1 cellular context compared by ENCODE assay signal in the genomic region with DNA sequence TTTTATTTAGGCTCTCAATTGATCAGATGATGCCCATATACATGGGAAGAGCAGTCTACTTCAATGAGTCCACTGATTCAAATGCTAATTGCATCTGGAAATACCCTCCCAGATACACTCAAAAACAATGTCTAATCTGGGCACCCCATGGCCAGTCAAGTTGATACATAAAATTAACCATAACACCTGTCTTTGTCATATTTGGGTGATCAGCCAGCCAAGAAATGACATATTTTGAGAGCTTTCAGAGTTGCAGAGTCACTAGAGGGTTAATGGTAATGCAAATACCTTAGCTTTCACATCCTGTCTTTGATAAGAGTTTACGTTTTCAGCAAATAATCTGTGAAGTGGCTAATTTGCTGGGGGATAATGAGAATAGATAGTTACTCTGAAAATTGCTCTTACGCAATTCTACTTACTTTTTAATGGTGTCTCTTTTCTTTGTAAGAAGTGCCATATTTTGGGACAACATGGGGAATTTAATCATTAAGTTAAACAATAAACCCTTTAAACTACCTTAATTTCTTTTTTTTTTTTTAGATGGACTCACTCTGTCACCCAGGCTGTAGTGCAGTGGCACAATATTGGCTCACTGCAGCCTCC.
TF ChIP-seq lines count a peak whose summit lies in the region.

No MANE protein-coding gene starts in this region.

TF ChIP-seq in GM23338, 12 proteins besides CTCF, POLR2A, EP300 and RAD21 (continued from another document):
- TF ChIP-seq JUNB (IDR thresholded peaks at IDR 0.05; ENCODE audit: unreplicated experiment) (no peak), EZH2phosphoT487 (IDR thresholded peaks at IDR 0.05; ENCODE audit: unreplicated experiment) (no peak)
- TF ChIP-seq, protein P1, sequence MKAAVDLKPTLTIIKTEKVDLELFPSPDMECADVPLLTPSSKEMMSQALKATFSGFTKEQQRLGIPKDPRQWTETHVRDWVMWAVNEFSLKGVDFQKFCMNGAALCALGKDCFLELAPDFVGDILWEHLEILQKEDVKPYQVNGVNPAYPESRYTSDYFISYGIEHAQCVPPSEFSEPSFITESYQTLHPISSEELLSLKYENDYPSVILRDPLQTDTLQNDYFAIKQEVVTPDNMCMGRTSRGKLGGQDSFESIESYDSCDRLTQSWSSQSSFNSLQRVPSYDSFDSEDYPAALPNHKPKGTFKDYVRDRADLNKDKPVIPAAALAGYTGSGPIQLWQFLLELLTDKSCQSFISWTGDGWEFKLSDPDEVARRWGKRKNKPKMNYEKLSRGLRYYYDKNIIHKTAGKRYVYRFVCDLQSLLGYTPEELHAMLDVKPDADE (IDR thresholded peaks at IDR 0.05), result no peak
